Comparison of ENCODE assay signal across 1 cellular context in genomic region chr15:85760531-85761371, GRCh38.
TF ChIP-seq lines count a peak whose summit lies in the region.

No MANE protein-coding gene starts in this region.

TF ChIP-seq in H1, 55 proteins besides CTCF, POLR2A, EP300 and RAD21:
- TF ChIP-seq CHD7 (IDR thresholded peaks at IDR 0.05; ENCODE audit: insufficient replicate concordance, low read length) (no peak), SIRT6 (IDR thresholded peaks at IDR 0.05; ENCODE audit: low read length) (no peak), JUND (IDR thresholded peaks at IDR 0.05; ENCODE audit: low read length) (no peak), POU5F1 (IDR thresholded peaks at IDR 0.05; ENCODE audit: low read depth, low read length) (no peak), SP1 (IDR thresholded peaks at IDR 0.05; ENCODE audit: low read depth, low read length) (no peak), HDAC2 (IDR thresholded peaks at IDR 0.05; ENCODE audit: borderline replicate concordance in 1 of 2, low read depth in 2 of 2, low read length in 2 of 2) (no peak), MAFK (IDR thresholded peaks at IDR 0.05; ENCODE audit: low read depth, low read length) (no peak), NANOG (IDR thresholded peaks at IDR 0.05; ENCODE audit: insufficient read depth, low read depth, low read length, poor library complexity, severe bottlenecking) (no peak), RFX5 (IDR thresholded peaks at IDR 0.05; ENCODE audit: borderline replicate concordance, low read depth, low read length) (no peak), SIX5 (IDR thresholded peaks at IDR 0.05; ENCODE audit: low read depth, low read length) (no peak), BRCA1 (IDR thresholded peaks at IDR 0.05; ENCODE audit: low read depth, low read length) (no peak), SAP30 (IDR thresholded peaks at IDR 0.05; ENCODE audit: insufficient read depth, insufficient replicate concordance, low read length) (no peak), KDM4A (IDR thresholded peaks at IDR 0.05; ENCODE audit: low read depth, low read length, severe bottlenecking) (no peak), FOSL1 (IDR thresholded peaks at IDR 0.05; ENCODE audit: insufficient read depth, low read depth, low read length) (no peak)
